ENCODE assay signal across 3 cellular contexts in the genomic region with DNA sequence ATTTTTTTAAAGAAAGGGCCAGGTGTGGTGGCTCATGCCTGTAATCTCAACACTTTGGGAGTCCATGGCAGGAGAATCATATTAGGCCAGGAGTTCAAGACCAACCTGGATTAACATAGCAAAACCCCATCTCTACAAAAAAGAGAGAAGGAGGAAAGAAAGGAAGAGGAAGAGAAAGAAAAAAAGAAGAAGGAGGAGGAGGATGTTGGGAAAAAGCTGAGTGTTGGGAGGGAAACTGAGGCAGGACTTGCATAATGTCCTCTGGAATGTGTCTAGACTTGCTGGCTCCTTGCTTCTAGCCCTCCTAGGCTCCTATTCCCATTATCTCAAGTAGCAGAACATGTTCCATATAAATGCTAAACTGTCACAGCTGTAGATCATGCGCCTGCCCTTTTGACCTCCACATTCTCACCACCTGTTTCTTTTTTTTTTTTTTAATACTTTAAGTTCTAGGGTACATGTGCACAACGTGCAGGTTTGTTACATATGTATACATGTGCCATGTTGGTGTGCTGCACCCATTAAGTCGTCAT. TPM values are rescaled to one million over a fixed set of nuclear protein-coding genes. Genes with fewer than 3 reads are reported as not detected.
"Had no signal": no experiment of that assay in that cellular context is flagged by ENCODE, and none has a peak within 500 bp of the region (broad histone marks: within the 10 kb centered on the region; RNA-seq: fewer than 3 reads in every experiment).

No MANE protein-coding gene starts in this region.

RNA-seq across cellular contexts. Expression of gene NPC1L1, which starts 11.4 kb away (rescaled TPM):
- total RNA-seq: HT1080, IMR-90 had no signal
- polyA plus RNA-seq: IgD-negative memory B cell had no signal
